9 cellular contexts compared by ENCODE assay signal in the genomic region with DNA sequence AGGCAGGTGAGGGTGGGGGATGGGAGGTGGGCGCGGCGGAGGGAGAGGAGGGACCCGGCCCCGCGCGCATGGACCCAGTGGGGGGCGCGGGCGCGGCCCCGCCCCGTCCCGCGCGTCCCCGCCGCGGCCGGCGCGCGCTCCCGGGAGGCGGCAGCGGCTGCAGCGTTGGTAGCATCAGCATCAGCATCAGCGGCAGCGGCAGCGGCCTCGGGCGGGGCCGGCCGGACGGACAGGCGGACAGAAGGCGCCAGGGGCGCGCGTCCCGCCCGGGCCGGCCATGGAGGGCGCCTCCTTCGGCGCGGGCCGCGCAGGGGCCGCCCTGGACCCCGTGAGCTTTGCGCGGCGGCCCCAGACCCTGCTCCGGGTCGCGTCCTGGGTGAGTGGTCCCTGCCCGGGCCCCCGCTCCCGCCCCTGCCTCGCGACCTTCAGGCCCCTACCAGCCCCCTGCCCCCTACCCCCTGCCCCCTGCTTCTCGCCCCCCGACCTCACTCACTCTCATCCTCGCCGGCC. TPM values are rescaled to one million over a fixed set of nuclear protein-coding genes. Genes with fewer than 3 reads are reported as not detected.
DNase-seq lines count a peak whose midpoint lies in the region; ATAC-seq and TF ChIP-seq lines count a peak whose summit lies in the region.
"Had no signal": no experiment of that assay in that cellular context is flagged by ENCODE, and none has a peak within 500 bp of the region (broad histone marks: within the 10 kb centered on the region; RNA-seq: fewer than 3 reads in every experiment).

A gene with protein sequence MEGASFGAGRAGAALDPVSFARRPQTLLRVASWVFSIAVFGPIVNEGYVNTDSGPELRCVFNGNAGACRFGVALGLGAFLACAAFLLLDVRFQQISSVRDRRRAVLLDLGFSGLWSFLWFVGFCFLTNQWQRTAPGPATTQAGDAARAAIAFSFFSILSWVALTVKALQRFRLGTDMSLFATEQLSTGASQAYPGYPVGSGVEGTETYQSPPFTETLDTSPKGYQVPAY (plus strand): TSS at position 145 of the 510 bp plus-strand sequence. CDS start 133 bp downstream, at position 278.

- H2BK20ac ChIP-seq in H9 (ENCODE audit: low read depth, low read length, poor library complexity, severe bottlenecking) = no peak within 1 kb of the TSS

- ATAC-seq in HG03439 (IDR thresholded peaks at IDR 0.05; ENCODE audit: unreplicated experiment) (no peak), HG02840 (IDR thresholded peaks at IDR 0.05; ENCODE audit: low FRiP score, unreplicated experiment) (no peak), GM18498 (IDR thresholded peaks at IDR 0.05; ENCODE audit: unreplicated experiment) (no peak)

- H2BK120ac ChIP-seq in H9 (ENCODE audit: low read depth, low read length, poor library complexity, severe bottlenecking) = no peak within 1 kb of the TSS

- no peak within 1 kb of the TSS for H3K27ac ChIP-seq in H9 (ENCODE audit: insufficient read length, low read depth, low read length)

- H3K23ac ChIP-seq in H9 (ENCODE audit: insufficient read length, low read depth, low read length) = no peak within 1 kb of the TSS

- DNase-seq in CD14-positive monocyte (ENCODE audit: low spot score) (no peak), H9 (no peak), astrocyte of the cerebellum (ENCODE audit: low read depth) (no peak), NCI-H1092 treated with DMSO at 0.1 percent for 48 hours (lab: John Stamatoyannopoulos, UW) (no peak)
- DNase-seq: HFFc6 had no signal

- peaks cover 35 to 52% (median 42%) of the 10 kb centered on the region in 3 donors for H3K27me3 Mint-ChIP-seq in CD14-positive monocyte (ENCODE audit: low read depth in 3 of 3)
- peaks cover 42% of the 10 kb centered on the region for H3K27me3 Mint-ChIP-seq in H9 (ENCODE audit: low read depth)

- in situ Hi-C loops in astrocyte of the cerebellum (cut with HindIII; ENCODE audit: low sequenced_read_pairs) = no loop called here

- peak within 1 kb of the TSS; percentile 27 to 79 for H3K4me3 Mint-ChIP-seq in CD14-positive monocyte
- H3K4me3 Mint-ChIP-seq in H9 = peak within 1 kb of the TSS; percentile 66 to 84
- H3K4me3 Mint-ChIP-seq: HFFc6 had no signal

- WGBS in H9 (ENCODE audit: extremely low coverage, insufficient read length, low lambda C conversion rate) = no CpG with 5 or more reads among the region's 66 CpGs

- H4K20me1 ChIP-seq in H9 (ENCODE audit: control insufficient read depth, insufficient read depth, insufficient read length) = peaks cover 2% of the 10 kb centered on the region

- H3K79me2 ChIP-seq in H9 (ENCODE audit: insufficient read depth, low read length) = no peaks in the 10 kb centered on the region

- H3K79me1 ChIP-seq in H9 (ENCODE audit: insufficient read depth, low read depth, low read length, poor library complexity, severe bottlenecking) = no peaks in the 10 kb centered on the region

- H3K27ac Mint-ChIP-seq in CD14-positive monocyte (peak within 1 kb of the TSS in 2 of 7 donors; percentile 56 to 69), H9 (peak within 1 kb of the TSS in 1 of 3 experiments; percentile 57; a peak in 1 of 7 replicates)
- H3K27ac Mint-ChIP-seq: HFFc6 had no signal

- peak within 1 kb of the TSS; percentile 21 for H3K4me3 ChIP-seq in astrocyte of the cerebellum (ENCODE audit: low read depth, low read length)
- no peak within 1 kb of the TSS for H3K4me3 ChIP-seq in mucosa of stomach (ENCODE audit: low read length)

- H4K8ac ChIP-seq in H9 (replicated peaks; ENCODE audit: insufficient read length, low read depth, low read length) = no peak within 1 kb of the TSS

- TF ChIP-seq CTCF in CD14-positive monocyte (IDR thresholded peaks at IDR 0.05) (no peak), H9 (conservative IDR thresholded peaks at IDR 0.05) (no peak), astrocyte of the cerebellum (IDR thresholded peaks at IDR 0.05; ENCODE audit: low read depth, low read length, missing control alignments) (no peak)

- no peak within 1 kb of the TSS for H4K5ac ChIP-seq in H9 (ENCODE audit: insufficient read length, low read depth, low read length)

- peak within 1 kb of the TSS; percentile 53 for H3K4me2 ChIP-seq in H9 (ENCODE audit: insufficient read depth, insufficient read length, low read length)

- H3K9me3 ChIP-seq in H9 (ENCODE audit: control insufficient read depth, low read depth, low read length) (no peaks in the 10 kb centered on the region), mucosa of stomach (ENCODE audit: control insufficient read depth, low read length) (no peaks in the 10 kb centered on the region)

- H3K18ac ChIP-seq in H9 (ENCODE audit: insufficient read length, low read depth, low read length) = no peak within 1 kb of the TSS

- no peak within 1 kb of the TSS for H3K4ac ChIP-seq in H9 (ENCODE audit: low read depth, low read length)

- no peaks in the 10 kb centered on the region; the same call in 1 of the 2 replicates for H3K4me1 ChIP-seq in H9 (ENCODE audit: insufficient read depth, low read length)
- peaks cover 38% of the 10 kb centered on the region for H3K4me1 ChIP-seq in mucosa of stomach (ENCODE audit: control insufficient read depth, insufficient read depth, low read length)

- H2BK15ac ChIP-seq in H9 (ENCODE audit: low read depth, low read length) = no peak within 1 kb of the TSS; the same call in 1 of the 2 replicates

- no peak within 1 kb of the TSS for H2AK5ac ChIP-seq in H9 (ENCODE audit: insufficient read length, low read length)

- H3K14ac ChIP-seq in H9 (ENCODE audit: insufficient read depth, low read length) = peak within 1 kb of the TSS; percentile 70

- H4K91ac ChIP-seq in H9 (ENCODE audit: insufficient read length, low read depth, low read length) = no peak within 1 kb of the TSS

- H3K27me3 ChIP-seq in H9 (ENCODE audit: insufficient read depth, low read length) (peaks cover 15% of the 10 kb centered on the region; the same call in 1 of the 2 replicates), mucosa of stomach (ENCODE audit: control insufficient read depth, insufficient read depth, low read length) (peaks cover 39% of the 10 kb centered on the region)

- H3K9ac ChIP-seq in H9 (ENCODE audit: extremely low read depth, insufficient read length, low read length) (no peak within 1 kb of the TSS), mucosa of stomach (ENCODE audit: low read length) (peak within 1 kb of the TSS; percentile 33)

- no peak within 1 kb of the TSS for H2AFZ ChIP-seq in H9 (ENCODE audit: low read length)

- no peak within 1 kb of the TSS for H3T11ph ChIP-seq in H9 (ENCODE audit: low read length)

- H2BK12ac ChIP-seq in H9 (ENCODE audit: insufficient read length, low read depth, low read length) = no peak within 1 kb of the TSS

- intact Hi-C loops in CD14-positive monocyte (cut with micrococcal nuclease) = no loop called here

- peaks cover 22% of the 10 kb centered on the region for H3K4me1 Mint-ChIP-seq in CD14-positive monocyte
- H3K4me1 Mint-ChIP-seq in H9 = peaks cover 19 to 24% of the 10 kb centered on the region in 2 experiments

- H3K9me3 Mint-ChIP-seq in CD14-positive monocyte = peaks cover 0 to 16% (median 11%) of the 10 kb centered on the region in 7 donors
- H3K9me3 Mint-ChIP-seq in H9 = no peaks in the 10 kb centered on the region; a peak in 1 of 5 replicates
- H3K9me3 Mint-ChIP-seq: HFFc6 had no signal

- H3K36me3 Mint-ChIP-seq in CD14-positive monocyte = peaks cover 25 to 26% of the 10 kb centered on the region in 2 donors
- H3K36me3 Mint-ChIP-seq in H9 (ENCODE audit: insufficient read depth in 1 of 3, low read depth in 3 of 3) = peaks cover 0 to 20% (median 15%) of the 10 kb centered on the region in 3 experiments; a peak in 6 of 7 replicates

- no peak within 1 kb of the TSS for H3K56ac ChIP-seq in H9 (ENCODE audit: insufficient read length, low read depth, low read length)

- peaks cover 21% of the 10 kb centered on the region for H3K23me2 ChIP-seq in H9 (ENCODE audit: insufficient read length, low read depth, low read length, poor library complexity, severe bottlenecking)

- H2BK5ac ChIP-seq in H9 (ENCODE audit: insufficient read length, low read length) = no peak within 1 kb of the TSS

- no peaks in the 10 kb centered on the region for H3K36me3 ChIP-seq in mucosa of stomach (ENCODE audit: control insufficient read depth, insufficient read depth, low read length)

RNA-seq across cellular contexts. Expression of the gene that starts here (rescaled TPM):
- polyA plus RNA-seq in CD14-positive monocyte = under 1 TPM in 1 of 2 donors, not detected in 1; 0.29 TPM
- 11.9 and 12.1 TPM in 2 replicates for total RNA-seq in H9 (2021)
